In the genomic region with DNA sequence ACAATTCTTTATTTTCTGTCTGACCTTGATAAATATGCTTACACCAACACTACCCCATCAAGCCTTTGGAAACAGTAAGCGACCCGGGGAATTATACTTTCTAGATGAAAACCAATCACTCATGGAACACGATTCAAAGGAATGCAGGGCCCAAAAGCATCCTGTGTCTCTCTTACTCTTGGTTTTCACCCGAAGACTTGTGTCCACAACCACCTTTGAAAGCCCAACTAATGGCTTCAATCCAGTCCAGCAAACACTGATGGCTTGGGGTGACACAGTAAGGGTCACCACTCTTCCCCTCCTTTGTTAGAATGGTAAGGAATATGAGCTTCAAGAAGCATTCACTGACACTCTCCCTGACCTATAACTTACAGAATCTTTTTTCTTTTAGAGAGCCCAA, we compare ENCODE assay signal across 8 cellular contexts. TPM values are rescaled to one million over a fixed set of nuclear protein-coding genes. Genes with fewer than 3 reads are reported as not detected.
DNase-seq lines count a peak whose midpoint lies in the region; ATAC-seq, FAIRE-seq and TF ChIP-seq lines count a peak whose summit lies in the region.

No MANE protein-coding gene starts in this region.

- no peaks in the 10 kb centered on the region for H3K9me3 Mint-ChIP-seq in activated naive CD4-positive, alpha-beta T cell treated with anti-CD3 and anti-CD28 coated beads, Interleukin-2, amount 50 U/mL, for 24 hours
- H3K9me3 Mint-ChIP-seq in activated T-helper 17 cell treated with anti-CD3 and anti-CD28 coated beads, Interleukin-2, amount 50 U/mL, for 72 hours = no peaks in the 10 kb centered on the region

- intact Hi-C loops in pancreas (cut with DNase I) = no loop called here

- H3K4me1 ChIP-seq in keratinocyte (ENCODE audit: control insufficient read depth, extremely low read depth, insufficient read depth, low read length) = peaks cover 15% of the 10 kb centered on the region
- peaks cover 14 to 16% of the 10 kb centered on the region in 2 donors for H3K4me1 ChIP-seq in thoracic aorta (ENCODE audit: control insufficient read depth in 1 of 2, low read depth in 2 of 2)
- H3K4me1 ChIP-seq in pancreas = peaks cover 5 to 34% (median 20%) of the 10 kb centered on the region in 3 donors

- dilution Hi-C loops in keratinocyte (cut with MboI; ENCODE audit: extremely low pct_ligation_motif_present, low sequenced_read_pairs) = no loop called here

- H3K9me1 ChIP-seq in keratinocyte (ENCODE audit: control insufficient read depth, extremely low read depth, insufficient read depth, low read length) = no peaks in the 10 kb centered on the region

- H3K4me3 Mint-ChIP-seq in activated naive CD4-positive, alpha-beta T cell treated with anti-CD3 and anti-CD28 coated beads, Interleukin-2, amount 50 U/mL, for 24 hours = peak overlapping the region; percentile 97
- H3K4me3 Mint-ChIP-seq in activated T-helper 17 cell treated with anti-CD3 and anti-CD28 coated beads, Interleukin-2, amount 50 U/mL, for 72 hours = peak overlapping the region; percentile 98

- peaks cover 0 to 4% of the 10 kb centered on the region in 2 experiments for H3K36me3 ChIP-seq in keratinocyte (ENCODE audit: control insufficient read depth in 2 of 2, extremely low read depth in 1 of 2, insufficient read depth in 2 of 2, low read length in 2 of 2)
- peaks cover 4% of the 10 kb centered on the region for H3K36me3 ChIP-seq in thoracic aorta
- no peaks in the 10 kb centered on the region for H3K36me3 ChIP-seq in pancreas

- TF ChIP-seq CTCF in keratinocyte (optimal IDR thresholded peaks at IDR 0.05 in 1 of 3, IDR thresholded peaks at IDR 0.05 in 1 of 3, conservative IDR thresholded peaks at IDR 0.05 in 1 of 3; ENCODE audit: extremely low read depth in 1 of 3, insufficient read depth in 2 of 3, low read length in 3 of 3) (no peak), thoracic aorta (IDR thresholded peaks at IDR 0.05) (no peak), pancreas (IDR thresholded peaks at IDR 0.05) (no peak)

- no peak overlapping the region for H2AFZ ChIP-seq in keratinocyte (ENCODE audit: control insufficient read depth, low read length)

- H3K4me2 ChIP-seq in keratinocyte (ENCODE audit: control insufficient read depth, extremely low read depth, insufficient read depth, low read depth, low read length) = peak overlapping the region; percentile 86

- FAIRE-seq in keratinocyte (lab: Jason Lieb, UNC) (peak; percentile 86), pancreas (lab: Jason Lieb, UNC) (no peak)

- H3K9ac ChIP-seq in keratinocyte (ENCODE audit: control insufficient read depth, extremely low read depth, insufficient read depth, low read length) = peak overlapping the region; percentile 94

- H3K4me3 ChIP-seq in keratinocyte (ENCODE audit: control insufficient read depth in 2 of 3, extremely low read depth in 1 of 3, insufficient read depth in 2 of 3, low read depth in 1 of 3, low read length in 3 of 3) (peak overlapping the region; percentile 55 to 90 (median 89)), thoracic aorta (peak overlapping the region; percentile 78), pancreas (peak overlapping the region in 2 of 4 donors; percentile 57 to 59)

- H4K20me1 ChIP-seq in keratinocyte (ENCODE audit: control insufficient read depth, extremely low read depth, insufficient read depth, low read length) = no peaks in the 10 kb centered on the region

- WGBS in pancreas, 2 donors = 26 to 37% methylated on average over 4 of the region's 4 CpGs

- H3K9me3 ChIP-seq in keratinocyte (ENCODE audit: control insufficient read depth, low read depth, low read length) = no peaks in the 10 kb centered on the region
- H3K9me3 ChIP-seq in thoracic aorta = no peaks in the 10 kb centered on the region
- no peaks in the 10 kb centered on the region for H3K9me3 ChIP-seq in pancreas

- peaks cover 16% of the 10 kb centered on the region for H3K79me2 ChIP-seq in keratinocyte (ENCODE audit: control insufficient read depth, insufficient read depth, low read length)

- DNase-seq in activated naive CD4-positive, alpha-beta T cell treated with Interleukin-2 at 50 U/mL for 16 hours = no peak
- DNase-seq in keratinocyte (ENCODE audit: low read depth, low spot score) (no peak), thoracic aorta (ENCODE audit: low spot score) (no peak), pancreas (no peak)
- DNase-seq in effector CD4-positive, alpha-beta T cell = no peak

- H3K27me3 ChIP-seq in keratinocyte (ENCODE audit: control insufficient read depth, extremely low read depth, insufficient read depth, low read length) (no peaks in the 10 kb centered on the region), thoracic aorta (replicated peaks; ENCODE audit: insufficient read depth) (no peaks in the 10 kb centered on the region), pancreas (no peaks in the 10 kb centered on the region)

- peak overlapping the region; percentile 35 for H3K27ac Mint-ChIP-seq in activated naive CD4-positive, alpha-beta T cell treated with anti-CD3 and anti-CD28 coated beads, Interleukin-2, amount 50 U/mL, for 24 hours
- H3K27ac Mint-ChIP-seq in activated T-helper 17 cell treated with anti-CD3 and anti-CD28 coated beads, Interleukin-2, amount 50 U/mL, for 72 hours = peak overlapping the region; percentile 99

- H3K36me3 Mint-ChIP-seq in activated naive CD4-positive, alpha-beta T cell treated with anti-CD3 and anti-CD28 coated beads, Interleukin-2, amount 50 U/mL, for 24 hours = peaks cover 8% of the 10 kb centered on the region
- peaks cover 44% of the 10 kb centered on the region for H3K36me3 Mint-ChIP-seq in activated T-helper 17 cell treated with anti-CD3 and anti-CD28 coated beads, Interleukin-2, amount 50 U/mL, for 72 hours (ENCODE audit: low read depth)

- H3K27ac ChIP-seq in keratinocyte (ENCODE audit: control insufficient read depth, insufficient read depth, low read length) = peak overlapping the region; percentile 98
- no peak overlapping the region for H3K27ac ChIP-seq in thoracic aorta
- no peak overlapping the region for H3K27ac ChIP-seq in pancreas

- no peaks in the 10 kb centered on the region for H3K27me3 Mint-ChIP-seq in activated naive CD4-positive, alpha-beta T cell treated with anti-CD3 and anti-CD28 coated beads, Interleukin-2, amount 50 U/mL, for 24 hours
- H3K27me3 Mint-ChIP-seq in activated T-helper 17 cell treated with anti-CD3 and anti-CD28 coated beads, Interleukin-2, amount 50 U/mL, for 72 hours = no peaks in the 10 kb centered on the region

- no peak for ATAC-seq in activated T-helper 17 cell treated with anti-CD3 and anti-CD28 coated beads, Interleukin-2, amount 50 U/mL, for 72 hours (replicated peaks)
- ATAC-seq in thoracic aorta (ENCODE audit: insufficient number of reproducible peaks, low FRiP score, low read depth) (no peak), pancreas (no peak), HG03045 (IDR thresholded peaks at IDR 0.05; ENCODE audit: unreplicated experiment) (no peak)

- peaks cover 52% of the 10 kb centered on the region for H3K4me1 Mint-ChIP-seq in activated naive CD4-positive, alpha-beta T cell treated with anti-CD3 and anti-CD28 coated beads, Interleukin-2, amount 50 U/mL, for 24 hours
- H3K4me1 Mint-ChIP-seq in activated T-helper 17 cell treated with anti-CD3 and anti-CD28 coated beads, Interleukin-2, amount 50 U/mL, for 72 hours = peaks cover 21% of the 10 kb centered on the region

RNA-seq across cellular contexts. Expression of gene CBR4, which starts 1.6 kb away (rescaled TPM):
- 10 to 100 TPM; 13.7 to 18.0 TPM for total RNA-seq in activated T-helper 17 cell treated with anti-CD3 and anti-CD28 coated beads, Interleukin-2, amount 50 U/mL, for 72 hours
- polyA plus RNA-seq in keratinocyte = 5.3 to 9.1 TPM (median 6.3 TPM) in 3 replicates
- polyA plus RNA-seq in keratinocyte (2011; ENCODE audit: low read depth) = 7.5 TPM
- polyA plus RNA-seq in keratinocyte (2011; cell fraction: cytosol; rRNA removed) = 3.5 and 5.4 TPM in 2 replicates
- polyA plus RNA-seq in keratinocyte (2011; cell fraction: nucleus; rRNA removed) = 10.9 and 12.9 TPM in 2 replicates
- polyA plus RNA-seq in keratinocyte (2012; ENCODE audit: low replicate concordance) = 7.5 and 9.4 TPM in 2 replicates
- 3.3 to 10.6 TPM (median 4.0 TPM) in 3 replicates for polyA minus RNA-seq in keratinocyte
- polyA minus RNA-seq in keratinocyte (2011; cell fraction: cytosol; rRNA and poly(A)+ RNA removed) = 5.2 TPM
- polyA minus RNA-seq in keratinocyte (2011; cell fraction: nucleus; rRNA and poly(A)+ RNA removed) = 8.5 and 14.3 TPM in 2 replicates
- total RNA-seq in thoracic aorta = 10 to 100 TPM; 11.6 to 13.1 TPM
- total RNA-seq in pancreas = 10 to 100 TPM; 11.2 to 17.0 (median 12.2) TPM
- 10 to 100 TPM in 1 of 2 donors, 1 to 10 TPM in 1; 7.2 to 10.7 TPM for polyA plus RNA-seq in pancreas
